20 cellular contexts compared by ENCODE assay signal in genomic region chr10:1174022-1174421, GRCh38.
DNase-seq lines count a peak whose midpoint lies in the region; ATAC-seq, FAIRE-seq and TF ChIP-seq lines count a peak whose summit lies in the region.
"Had no signal": no experiment of that assay in that cellular context is flagged by ENCODE, and none has a peak within 500 bp of the region (broad histone marks: within the 10 kb centered on the region; RNA-seq: fewer than 3 reads in every experiment).

No MANE protein-coding gene starts in this region.

- no peaks in the 10 kb centered on the region for H3K9me3 Mint-ChIP-seq in stimulated activated memory B cell treated with anti-CD40 and anti-IgM and Interleukin-4, amounts not matched to agents 10 μg/mL and 1 μg/mL and 100 μg/mL, for 72 hours
- H3K9me3 Mint-ChIP-seq in activated CD8-positive, alpha-beta memory T cell treated with anti-CD3 and anti-CD28 coated beads, Interleukin-2, amount 10 ng/mL, durations not matched to agents 7 days and 5 days (ENCODE audit: low read depth) = no peaks in the 10 kb centered on the region
- H3K9me3 Mint-ChIP-seq: CD4-positive, alpha-beta T cell had no signal

- CTCF ChIA-PET in activated CD8-positive, alpha-beta memory T cell treated with anti-CD3 and anti-CD28 coated beads, Interleukin-2, amount 10 ng/mL, durations not matched to agents 7 days and 5 days (lab: Charles Lee) = no interaction called here

- peak overlapping the region; percentile 62 for H3K4me2 ChIP-seq in BLaER1

- H3K4me1 Mint-ChIP-seq in T-helper 17 cell = peaks cover 4% of the 10 kb centered on the region
- no peaks in the 10 kb centered on the region for H3K4me1 Mint-ChIP-seq in stimulated activated memory B cell treated with anti-CD40 and anti-IgM and Interleukin-4, amounts not matched to agents 10 μg/mL and 1 μg/mL and 100 μg/mL, for 72 hours
- no peaks in the 10 kb centered on the region for H3K4me1 Mint-ChIP-seq in activated CD8-positive, alpha-beta memory T cell treated with anti-CD3 and anti-CD28 coated beads, Interleukin-2, amount 10 ng/mL, durations not matched to agents 7 days and 5 days

- H3K36me3 ChIP-seq in BLaER1 (no peaks in the 10 kb centered on the region), kidney (ENCODE audit: control insufficient read depth in 1 of 2, insufficient read depth in 2 of 2, low read length in 2 of 2) (no peaks in the 10 kb centered on the region)

- H3K27ac ChIP-seq in BLaER1 (peak overlapping the region; percentile 14; the same call in 1 of the 2 replicates), kidney (ENCODE audit: low read depth in 2 of 2, low read length in 2 of 2) (no peak overlapping the region)

- H4K20me1 ChIP-seq in BLaER1 = no peaks in the 10 kb centered on the region

- intact Hi-C loops in kidney (cut with DNase I) = no loop called here

- H3K4me3 Mint-ChIP-seq in T-helper 17 cell = no peak overlapping the region
- H3K4me3 Mint-ChIP-seq in stimulated activated memory B cell treated with anti-CD40 and anti-IgM and Interleukin-4, amounts not matched to agents 10 μg/mL and 1 μg/mL and 100 μg/mL, for 72 hours = no peak overlapping the region
- H3K4me3 Mint-ChIP-seq in activated CD8-positive, alpha-beta memory T cell treated with anti-CD3 and anti-CD28 coated beads, Interleukin-2, amount 10 ng/mL, durations not matched to agents 7 days and 5 days = no peak overlapping the region
- H3K4me3 Mint-ChIP-seq: CD4-positive, alpha-beta T cell had no signal

- H3K27ac Mint-ChIP-seq in T-helper 17 cell = peak overlapping the region; percentile 24
- no peak overlapping the region for H3K27ac Mint-ChIP-seq in stimulated activated memory B cell treated with anti-CD40 and anti-IgM and Interleukin-4, amounts not matched to agents 10 μg/mL and 1 μg/mL and 100 μg/mL, for 72 hours
- H3K27ac Mint-ChIP-seq in activated CD8-positive, alpha-beta memory T cell treated with anti-CD3 and anti-CD28 coated beads, Interleukin-2, amount 10 ng/mL, durations not matched to agents 7 days and 5 days = no peak overlapping the region
- H3K27ac Mint-ChIP-seq: CD4-positive, alpha-beta T cell had no signal

- H3K4me1 ChIP-seq in BLaER1 = peaks cover 64% of the 10 kb centered on the region
- no peaks in the 10 kb centered on the region for H3K4me1 ChIP-seq in kidney (ENCODE audit: control insufficient read depth in 1 of 2, insufficient read depth in 1 of 2, low read depth in 1 of 2, low read length in 2 of 2)

- no peaks in the 10 kb centered on the region for H3K27me3 ChIP-seq in BLaER1

- no peak overlapping the region for H3K4me3 ChIP-seq in BLaER1
- no peak overlapping the region for H3K4me3 ChIP-seq in kidney (ENCODE audit: low read length in 2 of 2)

- peaks cover 38% of the 10 kb centered on the region for H3K27me3 Mint-ChIP-seq in T-helper 17 cell
- peaks cover 26% of the 10 kb centered on the region for H3K27me3 Mint-ChIP-seq in stimulated activated memory B cell treated with anti-CD40 and anti-IgM and Interleukin-4, amounts not matched to agents 10 μg/mL and 1 μg/mL and 100 μg/mL, for 72 hours
- H3K27me3 Mint-ChIP-seq in activated CD8-positive, alpha-beta memory T cell treated with anti-CD3 and anti-CD28 coated beads, Interleukin-2, amount 10 ng/mL, durations not matched to agents 7 days and 5 days = peaks cover 3% of the 10 kb centered on the region

- peaks cover 2% of the 10 kb centered on the region for H3K36me3 Mint-ChIP-seq in T-helper 17 cell (ENCODE audit: low read depth)
- H3K36me3 Mint-ChIP-seq in stimulated activated memory B cell treated with anti-CD40 and anti-IgM and Interleukin-4, amounts not matched to agents 10 μg/mL and 1 μg/mL and 100 μg/mL, for 72 hours = no peaks in the 10 kb centered on the region
- H3K36me3 Mint-ChIP-seq in activated CD8-positive, alpha-beta memory T cell treated with anti-CD3 and anti-CD28 coated beads, Interleukin-2, amount 10 ng/mL, durations not matched to agents 7 days and 5 days = no peaks in the 10 kb centered on the region

- ATAC-seq in T-helper 17 cell = no peak
- peak; percentile 25 for ATAC-seq in stimulated activated memory B cell treated with anti-CD40 and anti-IgM and Interleukin-4, amounts not matched to agents 10 μg/mL and 1 μg/mL and 100 μg/mL, for 72 hours
- ATAC-seq in activated CD8-positive, alpha-beta memory T cell treated with anti-CD3 and anti-CD28 coated beads, Interleukin-2, amount 10 ng/mL, durations not matched to agents 7 days and 5 days = no peak
- ATAC-seq in HG03342 (IDR thresholded peaks at IDR 0.05; ENCODE audit: unreplicated experiment) = no peak
- ATAC-seq: HCT116 had no signal

- H3K9me3 ChIP-seq in BLaER1 (no peaks in the 10 kb centered on the region), T-helper 17 cell (ENCODE audit: control insufficient read depth, low read length, poor library complexity, severe bottlenecking) (no peaks in the 10 kb centered on the region), kidney (ENCODE audit: control insufficient read depth in 1 of 2, low read length in 2 of 2) (no peaks in the 10 kb centered on the region)

- FAIRE-seq in kidney (lab: Jason Lieb, UNC) = no peak
- FAIRE-seq: D721Med, GM18507, HepG2, RCC 7860 had no signal

- no peak for TF ChIP-seq CTCF in kidney (IDR thresholded peaks at IDR 0.05; ENCODE audit: borderline replicate concordance, extremely low read depth, insufficient read depth)

- DNase-seq in T-helper 17 cell = no peak
- DNase-seq in kidney = peak; percentile 32
- no peak for DNase-seq in activated CD8-positive, alpha-beta memory T cell treated with anti-CD3 and anti-CD28 coated beads, Interleukin-2, amount 10 ng/mL, durations not matched to agents 7 days and 5 days
- DNase-seq in NCI-H1694 treated with DMSO at 0.1 percent for 48 hours (lab: John Stamatoyannopoulos, UW) = no peak
- DNase-seq: CD4-positive, alpha-beta T cell; Kasumi-1; NCI-H1105 treated with DMSO at 0.1 percent for 48 hours; NCI-H146; NCI-H2029; NCI-H446; NCI-H524 treated with DMSO at 0.1 percent for 48 hours; NCI-H774 had no signal

- H3K9ac ChIP-seq in BLaER1 (no peak overlapping the region), kidney (ENCODE audit: low read length in 2 of 2) (no peak overlapping the region)
